8 cellular contexts compared by ENCODE assay signal in the genomic region with DNA sequence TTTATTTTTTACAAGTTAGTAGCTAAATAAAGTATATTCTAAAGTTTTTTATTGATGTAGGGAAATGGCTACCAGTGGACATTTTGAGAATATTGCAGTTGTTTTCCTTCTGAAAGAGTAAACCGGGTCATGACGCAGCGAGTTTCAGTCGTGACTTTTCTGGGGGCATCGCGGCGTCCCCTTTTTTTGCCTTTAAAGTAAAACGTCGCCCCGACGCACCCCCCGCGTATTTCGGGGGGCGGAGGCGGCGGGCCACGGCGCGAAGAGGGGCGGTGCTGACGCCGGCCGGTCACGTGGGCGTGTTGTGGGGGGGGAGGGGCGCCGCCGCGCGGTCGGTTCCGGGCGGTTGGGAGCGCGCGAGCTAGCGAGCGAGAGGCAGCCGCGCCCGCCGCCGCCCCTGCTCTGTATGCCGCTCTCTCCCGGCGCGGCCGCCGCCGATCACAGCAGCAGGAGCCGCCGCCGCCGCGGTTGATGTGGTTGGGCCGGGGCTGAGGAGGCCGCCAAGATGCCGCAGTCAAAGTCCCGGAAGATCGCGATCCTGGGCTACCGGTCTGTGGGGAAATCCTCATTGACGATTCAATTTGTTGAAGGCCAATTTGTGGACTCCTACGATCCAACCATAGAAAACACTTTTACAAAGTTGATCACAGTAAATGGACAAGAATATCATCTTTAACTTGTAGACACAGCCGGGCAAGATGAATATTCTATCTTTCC. TPM values are rescaled to one million over a fixed set of nuclear protein-coding genes. Genes with fewer than 3 reads are reported as not detected.
DNase-seq lines count a peak whose midpoint lies in the region; ATAC-seq and TF ChIP-seq lines count a peak whose summit lies in the region.
"Not testable (repeated sequence)": the region's sequence is repeated elsewhere in the genome, so short reads cannot be mapped to it uniquely, and the experiment has no call there.

No MANE protein-coding gene starts in this region.

- not testable (repeated sequence) for H3K36me3 ChIP-seq in RWPE2 (ENCODE audit: low read depth)

- peak overlapping the region; percentile 16 for H3K27ac ChIP-seq in RWPE2 (ENCODE audit: poor library complexity, severe bottlenecking)

- not testable (repeated sequence) for H3K9me3 ChIP-seq in RWPE2 (ENCODE audit: severe bottlenecking)

- TF ChIP-seq CTCF in RWPE2 (IDR thresholded peaks at IDR 0.05; ENCODE audit: poor library complexity, severe bottlenecking); epithelial cell of esophagus (IDR thresholded peaks at IDR 0.05; ENCODE audit: insufficient read depth, low read depth, low read length, missing control alignments): not testable (repeated sequence)

- H3K4me3 ChIP-seq in RWPE2 (ENCODE audit: severe bottlenecking) (peak overlapping the region; percentile 28), epithelial cell of esophagus (ENCODE audit: low read length) (peak overlapping the region; percentile 24)

- DNase-seq in ACHN, result peak; percentile 15
- DNase-seq in RWPE2 (ENCODE audit: low spot score); epithelial cell of esophagus (ENCODE audit: low read depth): not testable (repeated sequence)
- peak; percentile 68 to 80 for DNase-seq in activated T-cell treated with anti-CD3 and anti-CD28 coated beads, Interleukin-2, amount 50 U/mL, for 48 hours
- peak; percentile 90 for DNase-seq in mesenteric fat pad (ENCODE audit: low spot score)
- peak; percentile 66 for DNase-seq in stimulated activated CD4-positive, alpha-beta T cell treated with anti-CD3 and anti-CD28 coated beads, Interleukin-4, amount 100 ng/mL, for 24 hours

- in situ Hi-C loops in ACHN (cut with HindIII; ENCODE audit: low pct_ligation_motif_present, low pct_unique_long_range_greater_than_20kb, low sequenced_read_pairs), result not testable (repeated sequence)

- ATAC-seq in GM19452 (IDR thresholded peaks at IDR 0.05; ENCODE audit: unreplicated experiment) (peak; percentile 95), HG03064 (IDR thresholded peaks at IDR 0.05; ENCODE audit: low read depth, unreplicated experiment) (peak; percentile 85), RWPE2 (ENCODE audit: low read depth) (peak; percentile 85)

- H3K27me3 ChIP-seq in RWPE2 (ENCODE audit: insufficient read depth, poor library complexity, severe bottlenecking), result not testable (repeated sequence)

- not testable (repeated sequence) for H3K4me1 ChIP-seq in RWPE2 (ENCODE audit: insufficient read depth, poor library complexity, severe bottlenecking)

RNA-seq across cellular contexts. Expression of a gene that starts 57.5 kb away (rescaled TPM):
- total RNA-seq in mesenteric fat pad, result 1.2 TPM
